In the genomic region with DNA sequence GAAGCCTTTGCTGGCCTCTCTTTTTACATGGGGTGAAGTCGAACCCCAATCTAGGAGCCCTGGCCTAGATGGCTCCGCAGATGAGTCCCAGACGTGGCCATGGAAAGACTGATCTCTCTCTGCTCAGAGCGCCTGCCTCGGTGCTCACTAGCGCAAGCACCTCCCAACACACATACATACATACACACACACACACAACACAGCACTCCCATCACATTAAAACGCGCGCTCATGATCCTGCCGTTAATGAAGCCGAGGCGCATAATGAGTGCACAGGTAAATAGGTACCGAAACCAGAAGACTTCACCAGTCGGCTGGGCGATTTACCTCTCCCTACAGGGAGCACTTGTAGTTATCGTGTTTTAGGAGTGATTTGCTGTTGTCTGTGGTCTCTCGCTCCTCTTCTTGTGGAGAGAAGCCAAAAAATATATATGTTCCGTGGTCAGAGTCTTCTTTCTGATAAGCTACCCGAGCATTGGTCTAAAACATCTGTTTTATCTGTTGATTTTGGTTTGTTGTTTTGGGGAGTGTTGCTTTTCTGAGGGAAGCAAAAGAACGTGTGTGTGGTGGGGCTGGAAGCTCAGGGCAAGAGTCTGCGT, we compare ENCODE assay signal across 8 cellular contexts.
DNase-seq lines count a peak whose midpoint lies in the region; ATAC-seq and TF ChIP-seq lines count a peak whose summit lies in the region.

No MANE protein-coding gene starts in this region.

- peaks cover 23% of the 10 kb centered on the region for H3K4me1 Mint-ChIP-seq in nephron

- peak; percentile 13 for DNase-seq in DMS153 (lab: John Stamatoyannopoulos, UW)
- no peak for DNase-seq in DMS153 treated with DMSO at 0.1 percent for 48 hours (lab: John Stamatoyannopoulos, UW; ENCODE audit: unreplicated experiment)
- peak; percentile 91 for DNase-seq in NCI-H69 (lab: John Stamatoyannopoulos, UW)
- no peak for DNase-seq in colonic mucosa
- DNase-seq in HK-2 (ENCODE audit: unreplicated experiment) = no peak
- no peak for DNase-seq in EL

- peak overlapping the region; percentile 19 to 87 (median 45) for H3K27ac Mint-ChIP-seq in nephron

- no peak overlapping the region for H3K27ac ChIP-seq in colonic mucosa

- H3K9ac ChIP-seq in colonic mucosa (ENCODE audit: low read depth in 2 of 2, low read length in 2 of 2) = peak overlapping the region; percentile 40 to 46

- H3K27me3 ChIP-seq in colonic mucosa = peaks cover 90% of the 10 kb centered on the region

- H3K36me3 ChIP-seq in colonic mucosa = no peaks in the 10 kb centered on the region

- no peaks in the 10 kb centered on the region for H3K4me1 ChIP-seq in colonic mucosa

- ATAC-seq in HG02610 (IDR thresholded peaks at IDR 0.05; ENCODE audit: unreplicated experiment) = peak; percentile 26

- intact Hi-C loops in colonic mucosa (cut with DNase I) = no loop called here

- H3K36me3 Mint-ChIP-seq in nephron (ENCODE audit: low read depth) = no peaks in the 10 kb centered on the region

- peak overlapping the region; percentile 80 to 84 (median 81) for H3K4me3 Mint-ChIP-seq in nephron

- H3K4me3 ChIP-seq in colonic mucosa = peak overlapping the region; percentile 43

- TF ChIP-seq CTCF in colonic mucosa (IDR thresholded peaks at IDR 0.05) (no peak), nephron (IDR thresholded peaks at IDR 0.05; ENCODE audit: unreplicated experiment in 3 of 3) (no peak)

- no peaks in the 10 kb centered on the region for H3K9me3 ChIP-seq in colonic mucosa

- peaks cover 3% of the 10 kb centered on the region for H3K9me3 Mint-ChIP-seq in nephron

- H3K27me3 Mint-ChIP-seq in nephron (ENCODE audit: low read depth) = peaks cover 100% of the 10 kb centered on the region

Comparison
In these comparisons a context has a peak if more than half of its experiments do, and no peak if none do; other contexts are left out.
1. DNase-seq: peak in DMS153 (single experiment) and NCI-H69 (single experiment); none in DMS153 treated with DMSO at 0.1 percent for 48 hours (single experiment), colonic mucosa (single experiment), HK-2 (single experiment) and EL (single experiment).